In genomic region chr16:57865746-57866528, GRCh38 we compare ENCODE assay signal across 31 cellular contexts.
DNase-seq lines count a peak whose midpoint lies in the region; ATAC-seq and TF ChIP-seq lines count a peak whose summit lies in the region.
"Had no signal": no experiment of that assay in that cellular context is flagged by ENCODE, and none has a peak within 500 bp of the region (broad histone marks: within the 10 kb centered on the region; RNA-seq: fewer than 3 reads in every experiment).

No MANE protein-coding gene starts in this region.

- H3K27me3 ChIP-seq in mammary epithelial cell (ENCODE audit: insufficient read depth, low read length) (no peaks in the 10 kb centered on the region), PC-3 (ENCODE audit: low read length) (no peaks in the 10 kb centered on the region), endodermal cell (ENCODE audit: control insufficient read depth, insufficient read depth, low read length, poor library complexity, severe bottlenecking) (no peaks in the 10 kb centered on the region), spleen (replicated peaks in 1 of 7) (peaks cover 0 to 10% (median 0%) of the 10 kb centered on the region in 7 donors), WERI-Rb-1 (ENCODE audit: insufficient read depth, low read depth, severe bottlenecking) (no peaks in the 10 kb centered on the region)
- H3K27me3 ChIP-seq: BLaER1 treated with 17β-estradiol and CSF1 and Interleukin-3, amounts not matched to agents 10 nM and 100 nM; heart left ventricle; MG63; uterus had no signal

- TF ChIP-seq CTCF in mammary epithelial cell (conservative IDR thresholded peaks at IDR 0.05 in 1 of 2, IDR thresholded peaks at IDR 0.05 in 1 of 2; ENCODE audit: extremely low read depth in 1 of 2, insufficient read depth in 1 of 2, low read depth in 1 of 2, low read length in 2 of 2), result no peak
- no peak for TF ChIP-seq CTCF in MCF 10A (IDR thresholded peaks at IDR 0.05; ENCODE audit: unreplicated experiment)
- no peak for TF ChIP-seq CTCF in PC-3 (conservative IDR thresholded peaks at IDR 0.05; ENCODE audit: low read depth, low read length)
- TF ChIP-seq CTCF in endodermal cell (conservative IDR thresholded peaks at IDR 0.05), result no peak
- no peak for TF ChIP-seq CTCF in spleen (IDR thresholded peaks at IDR 0.05 in 8 of 11, conservative IDR thresholded peaks at IDR 0.05 in 3 of 11)
- TF ChIP-seq CTCF in WERI-Rb-1 (IDR thresholded peaks at IDR 0.05; ENCODE audit: low read depth, low read length), result no peak
- TF ChIP-seq CTCF in GM10266 (IDR thresholded peaks at IDR 0.05; ENCODE audit: control insufficient read depth, insufficient read depth, low read depth, missing control alignments), result no peak

- H3K4me1 ChIP-seq in mammary epithelial cell (ENCODE audit: insufficient read depth, low read length) (peaks cover 17% of the 10 kb centered on the region), PC-3 (ENCODE audit: insufficient read depth, low read length) (peaks cover 25% of the 10 kb centered on the region), endodermal cell (ENCODE audit: control insufficient read depth, insufficient read depth, low read length) (peaks cover 5% of the 10 kb centered on the region), spleen (peaks cover 0 to 12% (median 4%) of the 10 kb centered on the region in 6 donors)
- H3K4me1 ChIP-seq: uterus had no signal

- H3K79me2 ChIP-seq in mammary epithelial cell (ENCODE audit: insufficient read depth, low read length) (no peaks in the 10 kb centered on the region), PC-3 (ENCODE audit: low read length) (no peaks in the 10 kb centered on the region)

- H3K9me3 Mint-ChIP-seq in MCF 10A (ENCODE audit: unreplicated experiment) (no peaks in the 10 kb centered on the region), endodermal cell (no peaks in the 10 kb centered on the region)
- H3K9me3 Mint-ChIP-seq: activated B cell treated with CpG ODN at 0.5 μM for 24 hours; activated naive CD4-positive, alpha-beta T cell treated with anti-CD3 and anti-CD28 coated beads, Interleukin-2, amount 50 U/mL, for 72 hours; activated T-helper 17 cell treated with anti-CD3 and anti-CD28 coated beads, Interleukin-2, amount 50 U/mL, for 72 hours; central memory CD8-positive, alpha-beta T cell; IgD-negative memory B cell; naive thymus-derived CD8-positive, alpha-beta T cell; stimulated activated memory B cell treated with anti-CD40 and anti-IgM and Interleukin-4, amounts not matched to agents 10 μg/mL and 1 μg/mL and 100 μg/mL, for 72 hours had no signal

- H3K4me3 Mint-ChIP-seq in MCF 10A (ENCODE audit: unreplicated experiment) (no peak overlapping the region), endodermal cell (no peak overlapping the region)
- H3K4me3 Mint-ChIP-seq: activated B cell treated with CpG ODN at 0.5 μM for 24 hours; activated T-helper 17 cell treated with anti-CD3 and anti-CD28 coated beads, Interleukin-2, amount 50 U/mL, for 72 hours; central memory CD8-positive, alpha-beta T cell; IgD-negative memory B cell; naive thymus-derived CD8-positive, alpha-beta T cell; stimulated activated memory B cell treated with anti-CD40 and anti-IgM and Interleukin-4, amounts not matched to agents 10 μg/mL and 1 μg/mL and 100 μg/mL, for 72 hours had no signal

- peak; percentile 64 for ATAC-seq in PC-3
- ATAC-seq: activated naive CD4-positive, alpha-beta T cell treated with anti-CD3 and anti-CD28 coated beads, Interleukin-2, amount 50 U/mL, for 72 hours; activated T-helper 17 cell treated with anti-CD3 and anti-CD28 coated beads, Interleukin-2, amount 50 U/mL, for 72 hours; heart left ventricle; naive thymus-derived CD8-positive, alpha-beta T cell; Right ventricle myocardium inferior; stimulated activated memory B cell treated with anti-CD40 and anti-IgM and Interleukin-4, amounts not matched to agents 10 μg/mL and 1 μg/mL and 100 μg/mL, for 72 hours had no signal

- H3K27ac ChIP-seq in mammary epithelial cell (ENCODE audit: insufficient read depth, low read depth, low read length), result no peak overlapping the region
- H3K27ac ChIP-seq in PC-3 (ENCODE audit: low read length), result no peak overlapping the region
- no peak overlapping the region for H3K27ac ChIP-seq in endodermal cell (ENCODE audit: low read depth, low read length)
- H3K27ac ChIP-seq in spleen, result no peak overlapping the region
- no peak overlapping the region for H3K27ac ChIP-seq in WERI-Rb-1
- H3K27ac ChIP-seq: BLaER1 treated with 17β-estradiol and CSF1 and Interleukin-3, amounts not matched to agents 10 nM and 100 nM; heart left ventricle; left ventricle myocardium inferior; uterus had no signal

- peak; percentile 76 for DNase-seq in mammary epithelial cell
- no peak for DNase-seq in MCF 10A (ENCODE audit: unreplicated experiment)
- DNase-seq in PC-3, result peak; percentile 57
- peak; percentile 35 for DNase-seq in endodermal cell
- peak; percentile 3 for DNase-seq in spleen
- DNase-seq in RKO (ENCODE audit: low spot score), result no peak
- DNase-seq in WERI-Rb-1, result no peak
- DNase-seq in GM10266 (ENCODE audit: extremely low spot score), result no peak
- DNase-seq: activated B cell treated with CpG ODN at 0.5 μM for 24 hours; activated CD4-positive, alpha-beta T cell treated with anti-CD3 and anti-CD28 coated beads, Interleukin-2, amount 50 U/mL, for 48 hours; activated CD8-positive, alpha-beta memory T cell treated with anti-CD3 and anti-CD28 coated beads, Interleukin-2, amount 50 U/mL, for 4 hours; heart left ventricle; left ventricle myocardium inferior; MG63; midbrain; naive thymus-derived CD8-positive, alpha-beta T cell; NCI-H2171 treated with DMSO at 0.1 percent for 48 hours; NCI-H69; occipital lobe; stimulated activated CD4-positive, alpha-beta T cell treated with anti-CD3 and anti-CD28 coated beads, Interleukin-4, amount 100 ng/mL, for 1 hour; T-helper 9 cell; uterus had no signal

- no peaks in the 10 kb centered on the region for H3K9me2 ChIP-seq in PC-3 (replicated peaks; ENCODE audit: low read length)

- no peak for TF ChIP-seq POLR2A in spleen (IDR thresholded peaks at IDR 0.05)

- WGBS in mammary epithelial cell (ENCODE audit: low coverage, missing lambda C conversion rate), result 29% methylated on average over 9 of the region's 9 CpGs
- WGBS in endodermal cell (ENCODE audit: insufficient coverage in 1 of 2, insufficient read length in 1 of 2), 2 experiments, result 94 to 95% methylated on average over 5 to 9 of the region's 9 CpGs
- 73 to 81% (median 74%) methylated on average over 9 of the region's 9 CpGs for WGBS in spleen, 5 donors

- H3K9me3 ChIP-seq in mammary epithelial cell (replicated peaks; ENCODE audit: insufficient read depth, low read length) (no peaks in the 10 kb centered on the region), PC-3 (ENCODE audit: low read length) (no peaks in the 10 kb centered on the region), endodermal cell (ENCODE audit: control insufficient read depth, low read length) (no peaks in the 10 kb centered on the region), spleen (no peaks in the 10 kb centered on the region), WERI-Rb-1 (ENCODE audit: severe bottlenecking) (no peaks in the 10 kb centered on the region)
- H3K9me3 ChIP-seq: BLaER1 treated with 17β-estradiol and CSF1 and Interleukin-3, amounts not matched to agents 10 nM and 100 nM; Caco-2; heart left ventricle; left ventricle myocardium inferior; MG63; uterus had no signal

- intact Hi-C loops in mammary epithelial cell (cut with micrococcal nuclease), result no loop called here
- intact Hi-C loops in MCF 10A (cut with micrococcal nuclease), result no loop called here
- intact Hi-C loops in PC-3 (cut with micrococcal nuclease), result no loop called here
- intact Hi-C loops in spleen (cut with DNase I; ENCODE audit: low total_unique reads), result loop anchor here (10.0 kb wide), 1 partner anchor 111 kb away; no protein-coding TSS in a partner anchor

- H3K36me3 Mint-ChIP-seq in MCF 10A (ENCODE audit: insufficient read depth, unreplicated experiment) (no peaks in the 10 kb centered on the region), endodermal cell (ENCODE audit: low read depth) (no peaks in the 10 kb centered on the region)
- H3K36me3 Mint-ChIP-seq: activated naive CD4-positive, alpha-beta T cell treated with anti-CD3 and anti-CD28 coated beads, Interleukin-2, amount 50 U/mL, for 72 hours; naive thymus-derived CD8-positive, alpha-beta T cell; stimulated activated memory B cell treated with anti-CD40 and anti-IgM and Interleukin-4, amounts not matched to agents 10 μg/mL and 1 μg/mL and 100 μg/mL, for 72 hours had no signal

- H4K20me1 ChIP-seq in mammary epithelial cell (ENCODE audit: insufficient read depth, low read length) (no peaks in the 10 kb centered on the region), PC-3 (ENCODE audit: low read length) (no peaks in the 10 kb centered on the region)
- H4K20me1 ChIP-seq: BLaER1 treated with 17β-estradiol and CSF1 and Interleukin-3, amounts not matched to agents 10 nM and 100 nM had no signal

- H3F3A ChIP-seq in PC-3 (ENCODE audit: low read length, unreplicated experiment), result no peaks in the 10 kb centered on the region

- H3K27ac Mint-ChIP-seq in MCF 10A (ENCODE audit: low read depth, unreplicated experiment), result no peak overlapping the region
- no peak overlapping the region for H3K27ac Mint-ChIP-seq in endodermal cell
- H3K27ac Mint-ChIP-seq: activated B cell treated with CpG ODN at 0.5 μM for 24 hours; activated naive CD4-positive, alpha-beta T cell treated with anti-CD3 and anti-CD28 coated beads, Interleukin-2, amount 50 U/mL, for 72 hours; activated T-helper 17 cell treated with anti-CD3 and anti-CD28 coated beads, Interleukin-2, amount 50 U/mL, for 72 hours; IgD-negative memory B cell; naive thymus-derived CD8-positive, alpha-beta T cell; stimulated activated memory B cell treated with anti-CD40 and anti-IgM and Interleukin-4, amounts not matched to agents 10 μg/mL and 1 μg/mL and 100 μg/mL, for 72 hours had no signal

- in situ Hi-C loops in mammary epithelial cell (cut with MboI; ENCODE audit: low sequenced_read_pairs in 2 of 2), result loop anchor here in 1 of 2 donors (10.0 kb wide), 1 partner anchor 111 kb away; no protein-coding TSS in a partner anchor

- H3K4me2 ChIP-seq in mammary epithelial cell (ENCODE audit: insufficient read depth, low read depth, low read length) (peak overlapping the region; percentile 48), PC-3 (ENCODE audit: low read length) (peak overlapping the region; percentile 38; the same call in 1 of the 2 replicates)
- H3K4me2 ChIP-seq: smooth muscle cell had no signal

- H3K36me3 ChIP-seq in mammary epithelial cell (ENCODE audit: insufficient read depth, low read length) (no peaks in the 10 kb centered on the region), PC-3 (ENCODE audit: low read depth, low read length) (no peaks in the 10 kb centered on the region), endodermal cell (ENCODE audit: control insufficient read depth, insufficient read depth, low read length) (no peaks in the 10 kb centered on the region), spleen (no peaks in the 10 kb centered on the region), WERI-Rb-1 (no peaks in the 10 kb centered on the region)
- H3K36me3 ChIP-seq: BLaER1 treated with 17β-estradiol and CSF1 and Interleukin-3, amounts not matched to agents 10 nM and 100 nM; heart left ventricle; left ventricle myocardium inferior; MG63; uterus had no signal

- peaks cover 12% of the 10 kb centered on the region for H3K4me1 Mint-ChIP-seq in MCF 10A (ENCODE audit: insufficient read depth, unreplicated experiment)
- peaks cover 19% of the 10 kb centered on the region for H3K4me1 Mint-ChIP-seq in endodermal cell
- H3K4me1 Mint-ChIP-seq: activated B cell treated with CpG ODN at 0.5 μM for 24 hours; activated T-helper 17 cell treated with anti-CD3 and anti-CD28 coated beads, Interleukin-2, amount 50 U/mL, for 72 hours; central memory CD8-positive, alpha-beta T cell; stimulated activated memory B cell treated with anti-CD40 and anti-IgM and Interleukin-4, amounts not matched to agents 10 μg/mL and 1 μg/mL and 100 μg/mL, for 72 hours had no signal

- H2AFZ ChIP-seq in mammary epithelial cell (ENCODE audit: low read depth, low read length) (no peak overlapping the region), PC-3 (ENCODE audit: low read length) (no peak overlapping the region)

- H3K4me3 ChIP-seq in mammary epithelial cell (replicated peaks in 1 of 3; ENCODE audit: insufficient read depth in 1 of 3, low read depth in 2 of 3, low read length in 3 of 3) (no peak overlapping the region), PC-3 (ENCODE audit: low read length) (no peak overlapping the region), endodermal cell (ENCODE audit: low read length) (no peak overlapping the region), spleen (no peak overlapping the region), WERI-Rb-1 (ENCODE audit: low read depth, low read length) (no peak overlapping the region)
- H3K4me3 ChIP-seq: BLaER1 treated with 17β-estradiol and CSF1 and Interleukin-3, amounts not matched to agents 10 nM and 100 nM; heart left ventricle; left ventricle myocardium inferior; MG63; smooth muscle cell; uterus had no signal

- CTCF ChIA-PET in mammary epithelial cell (lab: Charles Lee; ENCODE audit: low non-redundant PET), result interaction anchor here (0.7 kb wide), 1 partner anchor 107 kb away, joined by 6 read pairs; no protein-coding TSS in a partner anchor
- CTCF ChIA-PET in MCF 10A (lab: Yijun Ruan, JAX), result interaction anchor here (0.7 to 9.6 kb wide), 7 partner anchors 10 to 111 kb away, joined by 3 to 176 read pairs (median 8); no protein-coding TSS in a partner anchor
- CTCF ChIA-PET in PC-3 (lab: Charles Lee), result no interaction called here

- H3K27me3 Mint-ChIP-seq in MCF 10A (ENCODE audit: insufficient read depth, unreplicated experiment), result no peaks in the 10 kb centered on the region
- H3K27me3 Mint-ChIP-seq in endodermal cell (ENCODE audit: insufficient read depth), result peaks cover 1% of the 10 kb centered on the region

- POLR2A ChIA-PET in MCF 10A (lab: Yijun Ruan, JAX), result interaction anchor here (1.0 to 1.4 kb wide), 3 partner anchors 24 to 109 kb away, joined by 3 to 4 read pairs (median 4); no protein-coding TSS in a partner anchor
- POLR2A ChIA-PET in PC-3 (lab: Charles Lee; ENCODE audit: unreplicated experiment), result no interaction called here

- dilution Hi-C loops in mammary epithelial cell (cut with HindIII; ENCODE audit: low sequenced_read_pairs), result loop anchor here (5.0 kb wide), 2 partner anchors 34 to 69 kb away; no protein-coding TSS in a partner anchor

- no peak overlapping the region for H3K9ac ChIP-seq in mammary epithelial cell (ENCODE audit: insufficient read depth, low read length)
- H3K9ac ChIP-seq in PC-3 (ENCODE audit: low read length), result no peak overlapping the region
- H3K9ac ChIP-seq in endodermal cell (ENCODE audit: extremely low read depth, low read length, poor library complexity, severe bottlenecking), result no peak overlapping the region
- H3K9ac ChIP-seq: BLaER1 treated with 17β-estradiol and CSF1 and Interleukin-3, amounts not matched to agents 10 nM and 100 nM had no signal

- BruUV-seq in mammary epithelial cell (replicated peaks; lab: Mats Ljungman, UMichigan) (no TSS peak), MCF 10A (replicated peaks; lab: Mats Ljungman, UMichigan) (no TSS peak), PC-3 (replicated peaks; lab: Mats Ljungman, UMichigan) (no TSS peak)

Comparison
In these comparisons a context has a peak if more than half of its experiments do, and no peak if none do; other contexts are left out.
1. DNase-seq: peak in mammary epithelial cell (single experiment), PC-3 (single experiment), endodermal cell (single experiment) and spleen (single experiment); none in MCF 10A (single experiment), RKO (single experiment), WERI-Rb-1 (single experiment) and GM10266 (single experiment).